1 cellular context compared by ENCODE assay signal in the genomic region with DNA sequence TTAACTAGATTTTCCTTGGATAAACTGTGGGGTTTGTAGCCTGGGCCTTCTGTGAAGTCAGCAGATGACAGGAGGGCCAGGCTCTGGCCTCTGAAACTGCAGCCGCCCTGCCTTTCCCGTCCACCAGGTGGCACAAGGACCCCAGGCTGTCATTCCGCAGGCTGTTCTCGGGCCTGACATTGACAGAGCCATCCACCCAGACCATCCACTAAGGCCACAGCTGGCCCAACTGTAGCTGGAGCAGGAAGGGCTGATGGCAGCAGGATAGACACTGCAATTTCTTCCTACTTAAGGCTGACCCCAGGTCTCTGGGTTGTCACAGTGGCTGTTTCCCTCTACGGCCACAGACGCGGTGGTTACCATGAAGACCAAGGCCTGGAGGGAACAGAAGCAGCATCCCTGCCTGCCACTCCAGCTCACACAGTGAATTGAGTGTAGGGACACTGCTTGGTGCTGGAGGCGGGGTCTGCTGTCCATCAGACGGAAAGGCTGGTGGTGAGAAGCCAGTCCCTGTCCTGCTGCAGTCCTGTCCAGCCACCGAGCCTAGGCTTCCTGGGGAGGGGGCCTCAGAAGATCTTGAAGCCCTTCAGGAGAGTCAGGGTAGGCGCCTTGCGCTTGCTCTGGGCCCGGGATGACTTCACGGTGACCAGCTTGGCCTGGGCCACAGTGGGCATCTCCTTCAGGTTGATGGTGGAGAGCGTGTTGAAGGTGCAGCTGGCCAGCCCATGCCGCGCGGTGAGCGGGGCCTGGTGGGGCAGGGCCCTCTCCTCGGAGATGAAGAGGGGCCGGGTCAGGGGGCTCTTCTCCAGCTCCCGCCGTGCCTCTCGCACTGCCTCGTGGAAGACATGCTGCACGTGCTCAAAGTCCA.
A peak's percentile ranks its signal among the peaks of the same experiment; 100 is the strongest.
TF ChIP-seq lines count a peak whose summit lies in the region.

No MANE protein-coding gene starts in this region.

TF ChIP-seq in HepG2, 621 proteins besides CTCF, POLR2A, EP300 and RAD21 (continued from another document and continues in another):
- TF ChIP-seq, protein P1, sequence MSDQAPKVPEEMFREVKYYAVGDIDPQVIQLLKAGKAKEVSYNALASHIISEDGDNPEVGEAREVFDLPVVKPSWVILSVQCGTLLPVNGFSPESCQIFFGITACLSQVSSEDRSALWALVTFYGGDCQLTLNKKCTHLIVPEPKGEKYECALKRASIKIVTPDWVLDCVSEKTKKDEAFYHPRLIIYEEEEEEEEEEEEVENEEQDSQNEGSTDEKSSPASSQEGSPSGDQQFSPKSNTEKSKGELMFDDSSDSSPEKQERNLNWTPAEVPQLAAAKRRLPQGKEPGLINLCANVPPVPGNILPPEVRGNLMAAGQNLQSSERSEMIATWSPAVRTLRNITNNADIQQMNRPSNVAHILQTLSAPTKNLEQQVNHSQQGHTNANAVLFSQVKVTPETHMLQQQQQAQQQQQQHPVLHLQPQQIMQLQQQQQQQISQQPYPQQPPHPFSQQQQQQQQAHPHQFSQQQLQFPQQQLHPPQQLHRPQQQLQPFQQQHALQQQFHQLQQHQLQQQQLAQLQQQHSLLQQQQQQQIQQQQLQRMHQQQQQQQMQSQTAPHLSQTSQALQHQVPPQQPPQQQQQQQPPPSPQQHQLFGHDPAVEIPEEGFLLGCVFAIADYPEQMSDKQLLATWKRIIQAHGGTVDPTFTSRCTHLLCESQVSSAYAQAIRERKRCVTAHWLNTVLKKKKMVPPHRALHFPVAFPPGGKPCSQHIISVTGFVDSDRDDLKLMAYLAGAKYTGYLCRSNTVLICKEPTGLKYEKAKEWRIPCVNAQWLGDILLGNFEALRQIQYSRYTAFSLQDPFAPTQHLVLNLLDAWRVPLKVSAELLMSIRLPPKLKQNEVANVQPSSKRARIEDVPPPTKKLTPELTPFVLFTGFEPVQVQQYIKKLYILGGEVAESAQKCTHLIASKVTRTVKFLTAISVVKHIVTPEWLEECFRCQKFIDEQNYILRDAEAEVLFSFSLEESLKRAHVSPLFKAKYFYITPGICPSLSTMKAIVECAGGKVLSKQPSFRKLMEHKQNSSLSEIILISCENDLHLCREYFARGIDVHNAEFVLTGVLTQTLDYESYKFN (CRISPR knock-in tag; conservative IDR thresholded peaks at IDR 0.05), result 0 out of 2 replicates have a peak, but pooled peaks have one; percentile 19
- TF ChIP-seq, protein P2, sequence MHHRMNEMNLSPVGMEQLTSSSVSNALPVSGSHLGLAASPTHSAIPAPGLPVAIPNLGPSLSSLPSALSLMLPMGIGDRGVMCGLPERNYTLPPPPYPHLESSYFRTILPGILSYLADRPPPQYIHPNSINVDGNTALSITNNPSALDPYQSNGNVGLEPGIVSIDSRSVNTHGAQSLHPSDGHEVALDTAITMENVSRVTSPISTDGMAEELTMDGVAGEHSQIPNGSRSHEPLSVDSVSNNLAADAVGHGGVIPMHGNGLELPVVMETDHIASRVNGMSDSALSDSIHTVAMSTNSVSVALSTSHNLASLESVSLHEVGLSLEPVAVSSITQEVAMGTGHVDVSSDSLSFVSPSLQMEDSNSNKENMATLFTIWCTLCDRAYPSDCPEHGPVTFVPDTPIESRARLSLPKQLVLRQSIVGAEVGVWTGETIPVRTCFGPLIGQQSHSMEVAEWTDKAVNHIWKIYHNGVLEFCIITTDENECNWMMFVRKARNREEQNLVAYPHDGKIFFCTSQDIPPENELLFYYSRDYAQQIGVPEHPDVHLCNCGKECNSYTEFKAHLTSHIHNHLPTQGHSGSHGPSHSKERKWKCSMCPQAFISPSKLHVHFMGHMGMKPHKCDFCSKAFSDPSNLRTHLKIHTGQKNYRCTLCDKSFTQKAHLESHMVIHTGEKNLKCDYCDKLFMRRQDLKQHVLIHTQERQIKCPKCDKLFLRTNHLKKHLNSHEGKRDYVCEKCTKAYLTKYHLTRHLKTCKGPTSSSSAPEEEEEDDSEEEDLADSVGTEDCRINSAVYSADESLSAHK (CRISPR knock-in tag; IDR thresholded peaks at IDR 0.05; ENCODE audit: borderline replicate concordance), result no peak
- TF ChIP-seq TCF7L2 (IDR thresholded peaks at IDR 0.05; ENCODE audit: low read depth, low read length) (no peak), NKX3-1 (CRISPR knock-in tag; IDR thresholded peaks at IDR 0.05) (no peak), HDAC1 (CRISPR knock-in tag; IDR thresholded peaks at IDR 0.05) (peak; percentile 13; the same call in 1 of the 2 replicates), ZNF761 (CRISPR knock-in tag; conservative IDR thresholded peaks at IDR 0.05) (peak; percentile 79; the same call in 1 of the 2 replicates), ZMAT3 (CRISPR knock-in tag; conservative IDR thresholded peaks at IDR 0.05) (no peak), NCOA2 (CRISPR knock-in tag; IDR thresholded peaks at IDR 0.05) (peak; percentile 52; the same call in 1 of the 2 replicates), ZNF709 (CRISPR knock-in tag; IDR thresholded peaks at IDR 0.05) (no peak), ATF1 (CRISPR knock-in tag; IDR thresholded peaks at IDR 0.05) (no peak), ZNF484 (CRISPR knock-in tag; IDR thresholded peaks at IDR 0.05; ENCODE audit: borderline replicate concordance, low read depth) (no peak), ZNF260 (CRISPR knock-in tag; IDR thresholded peaks at IDR 0.05; ENCODE audit: borderline replicate concordance, low read depth) (no peak), REXO4 (CRISPR knock-in tag; IDR thresholded peaks at IDR 0.05; ENCODE audit: borderline replicate concordance) (no peak), BORCS8-MEF2B (CRISPR knock-in tag; IDR thresholded peaks at IDR 0.05) (no peak), RARG (CRISPR knock-in tag; IDR thresholded peaks at IDR 0.05; ENCODE audit: low read depth) (no peak), EED (CRISPR knock-in tag; IDR thresholded peaks at IDR 0.05) (no peak), RBFOX2 (IDR thresholded peaks at IDR 0.05; ENCODE audit: low read depth, low read length) (no peak), TRIM24 (CRISPR knock-in tag; IDR thresholded peaks at IDR 0.05) (no peak), ZNF530 (CRISPR knock-in tag; IDR thresholded peaks at IDR 0.05; ENCODE audit: low read depth) (no peak), SP140L (CRISPR knock-in tag; IDR thresholded peaks at IDR 0.05; ENCODE audit: borderline replicate concordance) (no peak), ZNF549 (CRISPR knock-in tag; IDR thresholded peaks at IDR 0.05) (no peak), NRL (CRISPR knock-in tag; IDR thresholded peaks at IDR 0.05; ENCODE audit: borderline replicate concordance) (0 out of 2 replicates have a peak, but pooled peaks have one; percentile 14), ZNF572 (CRISPR knock-in tag; IDR thresholded peaks at IDR 0.05) (no peak), ZNF12 (CRISPR knock-in tag; IDR thresholded peaks at IDR 0.05) (no peak; the same call in 1 of the 2 replicates), PAF1 (CRISPR knock-in tag; IDR thresholded peaks at IDR 0.05) (no peak), JUN (CRISPR knock-in tag; IDR thresholded peaks at IDR 0.05) (peak; percentile 44; the same call in 1 of the 2 replicates), ZNF3 (CRISPR knock-in tag; IDR thresholded peaks at IDR 0.05) (no peak), HHEX (CRISPR knock-in tag; IDR thresholded peaks at IDR 0.05) (no peak), MAFF (IDR thresholded peaks at IDR 0.05; ENCODE audit: low read depth, low read length) (no peak), ZNF367 (CRISPR knock-in tag; IDR thresholded peaks at IDR 0.05; ENCODE audit: borderline replicate concordance) (no peak), ZNF232 (CRISPR knock-in tag; IDR thresholded peaks at IDR 0.05; ENCODE audit: borderline replicate concordance) (no peak), SMAD1 (CRISPR knock-in tag; IDR thresholded peaks at IDR 0.05; ENCODE audit: borderline replicate concordance, low read depth) (no peak), GTF3A (CRISPR knock-in tag; conservative IDR thresholded peaks at IDR 0.05) (0 out of 2 replicates have a peak, but pooled peaks have one; percentile 69)
- TF ChIP-seq, protein P3, sequence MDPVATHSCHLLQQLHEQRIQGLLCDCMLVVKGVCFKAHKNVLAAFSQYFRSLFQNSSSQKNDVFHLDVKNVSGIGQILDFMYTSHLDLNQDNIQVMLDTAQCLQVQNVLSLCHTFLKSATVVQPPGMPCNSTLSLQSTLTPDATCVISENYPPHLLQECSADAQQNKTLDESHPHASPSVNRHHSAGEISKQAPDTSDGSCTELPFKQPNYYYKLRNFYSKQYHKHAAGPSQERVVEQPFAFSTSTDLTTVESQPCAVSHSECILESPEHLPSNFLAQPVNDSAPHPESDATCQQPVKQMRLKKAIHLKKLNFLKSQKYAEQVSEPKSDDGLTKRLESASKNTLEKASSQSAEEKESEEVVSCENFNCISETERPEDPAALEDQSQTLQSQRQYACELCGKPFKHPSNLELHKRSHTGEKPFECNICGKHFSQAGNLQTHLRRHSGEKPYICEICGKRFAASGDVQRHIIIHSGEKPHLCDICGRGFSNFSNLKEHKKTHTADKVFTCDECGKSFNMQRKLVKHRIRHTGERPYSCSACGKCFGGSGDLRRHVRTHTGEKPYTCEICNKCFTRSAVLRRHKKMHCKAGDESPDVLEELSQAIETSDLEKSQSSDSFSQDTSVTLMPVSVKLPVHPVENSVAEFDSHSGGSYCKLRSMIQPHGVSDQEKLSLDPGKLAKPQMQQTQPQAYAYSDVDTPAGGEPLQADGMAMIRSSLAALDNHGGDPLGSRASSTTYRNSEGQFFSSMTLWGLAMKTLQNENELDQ (CRISPR knock-in tag; IDR thresholded peaks at IDR 0.05; ENCODE audit: borderline replicate concordance), result no peak
- TF ChIP-seq, protein P4, sequence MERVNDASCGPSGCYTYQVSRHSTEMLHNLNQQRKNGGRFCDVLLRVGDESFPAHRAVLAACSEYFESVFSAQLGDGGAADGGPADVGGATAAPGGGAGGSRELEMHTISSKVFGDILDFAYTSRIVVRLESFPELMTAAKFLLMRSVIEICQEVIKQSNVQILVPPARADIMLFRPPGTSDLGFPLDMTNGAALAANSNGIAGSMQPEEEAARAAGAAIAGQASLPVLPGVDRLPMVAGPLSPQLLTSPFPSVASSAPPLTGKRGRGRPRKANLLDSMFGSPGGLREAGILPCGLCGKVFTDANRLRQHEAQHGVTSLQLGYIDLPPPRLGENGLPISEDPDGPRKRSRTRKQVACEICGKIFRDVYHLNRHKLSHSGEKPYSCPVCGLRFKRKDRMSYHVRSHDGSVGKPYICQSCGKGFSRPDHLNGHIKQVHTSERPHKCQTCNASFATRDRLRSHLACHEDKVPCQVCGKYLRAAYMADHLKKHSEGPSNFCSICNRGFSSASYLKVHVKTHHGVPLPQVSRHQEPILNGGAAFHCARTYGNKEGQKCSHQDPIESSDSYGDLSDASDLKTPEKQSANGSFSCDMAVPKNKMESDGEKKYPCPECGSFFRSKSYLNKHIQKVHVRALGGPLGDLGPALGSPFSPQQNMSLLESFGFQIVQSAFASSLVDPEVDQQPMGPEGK (CRISPR knock-in tag; IDR thresholded peaks at IDR 0.05), result peak; percentile 24; the same call in 1 of the 2 replicates
- TF ChIP-seq, protein P5, sequence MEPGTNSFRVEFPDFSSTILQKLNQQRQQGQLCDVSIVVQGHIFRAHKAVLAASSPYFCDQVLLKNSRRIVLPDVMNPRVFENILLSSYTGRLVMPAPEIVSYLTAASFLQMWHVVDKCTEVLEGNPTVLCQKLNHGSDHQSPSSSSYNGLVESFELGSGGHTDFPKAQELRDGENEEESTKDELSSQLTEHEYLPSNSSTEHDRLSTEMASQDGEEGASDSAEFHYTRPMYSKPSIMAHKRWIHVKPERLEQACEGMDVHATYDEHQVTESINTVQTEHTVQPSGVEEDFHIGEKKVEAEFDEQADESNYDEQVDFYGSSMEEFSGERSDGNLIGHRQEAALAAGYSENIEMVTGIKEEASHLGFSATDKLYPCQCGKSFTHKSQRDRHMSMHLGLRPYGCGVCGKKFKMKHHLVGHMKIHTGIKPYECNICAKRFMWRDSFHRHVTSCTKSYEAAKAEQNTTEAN (CRISPR knock-in tag; conservative IDR thresholded peaks at IDR 0.05), result no peak
- TF ChIP-seq, protein P6, sequence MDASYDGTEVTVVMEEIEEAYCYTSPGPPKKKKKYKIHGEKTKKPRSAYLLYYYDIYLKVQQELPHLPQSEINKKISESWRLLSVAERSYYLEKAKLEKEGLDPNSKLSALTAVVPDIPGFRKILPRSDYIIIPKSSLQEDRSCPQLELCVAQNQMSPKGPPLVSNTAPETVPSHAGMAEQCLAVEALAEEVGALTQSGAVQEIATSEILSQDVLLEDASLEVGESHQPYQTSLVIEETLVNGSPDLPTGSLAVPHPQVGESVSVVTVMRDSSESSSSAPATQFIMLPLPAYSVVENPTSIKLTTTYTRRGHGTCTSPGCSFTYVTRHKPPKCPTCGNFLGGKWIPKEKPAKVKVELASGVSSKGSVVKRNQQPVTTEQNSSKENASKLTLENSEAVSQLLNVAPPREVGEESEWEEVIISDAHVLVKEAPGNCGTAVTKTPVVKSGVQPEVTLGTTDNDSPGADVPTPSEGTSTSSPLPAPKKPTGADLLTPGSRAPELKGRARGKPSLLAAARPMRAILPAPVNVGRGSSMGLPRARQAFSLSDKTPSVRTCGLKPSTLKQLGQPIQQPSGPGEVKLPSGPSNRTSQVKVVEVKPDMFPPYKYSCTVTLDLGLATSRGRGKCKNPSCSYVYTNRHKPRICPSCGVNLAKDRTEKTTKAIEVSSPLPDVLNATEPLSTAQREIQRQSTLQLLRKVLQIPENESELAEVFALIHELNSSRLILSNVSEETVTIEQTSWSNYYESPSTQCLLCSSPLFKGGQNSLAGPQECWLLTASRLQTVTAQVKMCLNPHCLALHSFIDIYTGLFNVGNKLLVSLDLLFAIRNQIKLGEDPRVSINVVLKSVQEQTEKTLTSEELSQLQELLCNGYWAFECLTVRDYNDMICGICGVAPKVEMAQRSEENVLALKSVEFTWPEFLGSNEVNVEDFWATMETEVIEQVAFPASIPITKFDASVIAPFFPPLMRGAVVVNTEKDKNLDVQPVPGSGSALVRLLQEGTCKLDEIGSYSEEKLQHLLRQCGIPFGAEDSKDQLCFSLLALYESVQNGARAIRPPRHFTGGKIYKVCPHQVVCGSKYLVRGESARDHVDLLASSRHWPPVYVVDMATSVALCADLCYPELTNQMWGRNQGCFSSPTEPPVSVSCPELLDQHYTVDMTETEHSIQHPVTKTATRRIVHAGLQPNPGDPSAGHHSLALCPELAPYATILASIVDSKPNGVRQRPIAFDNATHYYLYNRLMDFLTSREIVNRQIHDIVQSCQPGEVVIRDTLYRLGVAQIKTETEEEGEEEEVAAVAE (CRISPR knock-in tag; IDR thresholded peaks at IDR 0.05; ENCODE audit: borderline replicate concordance), result peak; percentile 37; the same call in 1 of the 2 replicates
- TF ChIP-seq, protein P7, sequence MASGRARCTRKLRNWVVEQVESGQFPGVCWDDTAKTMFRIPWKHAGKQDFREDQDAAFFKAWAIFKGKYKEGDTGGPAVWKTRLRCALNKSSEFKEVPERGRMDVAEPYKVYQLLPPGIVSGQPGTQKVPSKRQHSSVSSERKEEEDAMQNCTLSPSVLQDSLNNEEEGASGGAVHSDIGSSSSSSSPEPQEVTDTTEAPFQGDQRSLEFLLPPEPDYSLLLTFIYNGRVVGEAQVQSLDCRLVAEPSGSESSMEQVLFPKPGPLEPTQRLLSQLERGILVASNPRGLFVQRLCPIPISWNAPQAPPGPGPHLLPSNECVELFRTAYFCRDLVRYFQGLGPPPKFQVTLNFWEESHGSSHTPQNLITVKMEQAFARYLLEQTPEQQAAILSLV (CRISPR knock-in tag; IDR thresholded peaks at IDR 0.05; ENCODE audit: borderline replicate concordance), result no peak
- TF ChIP-seq, protein P8, sequence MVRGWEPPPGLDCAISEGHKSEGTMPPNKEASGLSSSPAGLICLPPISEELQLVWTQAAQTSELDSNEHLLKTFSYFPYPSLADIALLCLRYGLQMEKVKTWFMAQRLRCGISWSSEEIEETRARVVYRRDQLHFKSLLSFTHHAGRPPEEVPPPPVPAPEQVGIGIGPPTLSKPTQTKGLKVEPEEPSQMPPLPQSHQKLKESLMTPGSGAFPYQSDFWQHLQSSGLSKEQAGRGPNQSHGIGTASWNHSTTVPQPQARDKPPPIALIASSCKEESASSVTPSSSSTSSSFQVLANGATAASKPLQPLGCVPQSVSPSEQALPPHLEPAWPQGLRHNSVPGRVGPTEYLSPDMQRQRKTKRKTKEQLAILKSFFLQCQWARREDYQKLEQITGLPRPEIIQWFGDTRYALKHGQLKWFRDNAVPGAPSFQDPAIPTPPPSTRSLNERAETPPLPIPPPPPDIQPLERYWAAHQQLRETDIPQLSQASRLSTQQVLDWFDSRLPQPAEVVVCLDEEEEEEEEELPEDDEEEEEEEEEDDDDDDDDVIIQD (CRISPR knock-in tag; IDR thresholded peaks at IDR 0.05; ENCODE audit: low read depth), result no peak; the same call in 1 of the 2 replicates
